In genomic region chr1:42017259-42017658, GRCh38 we compare ENCODE assay signal across 1 cellular context.
TF ChIP-seq lines count a peak whose summit lies in the region.

No MANE protein-coding gene starts in this region.

TF ChIP-seq in GM12878, 131 proteins besides CTCF, POLR2A, EP300 and RAD21 (continued from another document and continues in another):
- TF ChIP-seq BMI1 (IDR thresholded peaks at IDR 0.05; ENCODE audit: borderline replicate concordance): peak; percentile 42; the same call in 1 of the 2 replicates
- TF ChIP-seq E4F1 (IDR thresholded peaks at IDR 0.05; ENCODE audit: borderline replicate concordance, partially characterized antibody): no peak
- no peak for TF ChIP-seq NR2C1 (IDR thresholded peaks at IDR 0.05)
- TF ChIP-seq ASH2L (IDR thresholded peaks at IDR 0.05; ENCODE audit: borderline replicate concordance, low read depth): no peak
- no peak for TF ChIP-seq SMAD1 (IDR thresholded peaks at IDR 0.05; ENCODE audit: low read depth, partially characterized antibody)
- TF ChIP-seq ZNF687 (IDR thresholded peaks at IDR 0.05): no peak
- TF ChIP-seq GABPA (IDR thresholded peaks at IDR 0.05; ENCODE audit: low read depth): no peak
- TF ChIP-seq PAX8 (IDR thresholded peaks at IDR 0.05): no peak
- no peak for TF ChIP-seq SIN3A (IDR thresholded peaks at IDR 0.05; ENCODE audit: low read depth, low read length)
- TF ChIP-seq WRNIP1 (IDR thresholded peaks at IDR 0.05; ENCODE audit: borderline replicate concordance, low read depth, low read length): no peak
- no peak for TF ChIP-seq MXI1 (IDR thresholded peaks at IDR 0.05; ENCODE audit: low read depth, low read length)
- TF ChIP-seq NBN (IDR thresholded peaks at IDR 0.05): 0 out of 2 replicates have a peak, but pooled peaks have one; percentile 34
- TF ChIP-seq, protein P1, sequence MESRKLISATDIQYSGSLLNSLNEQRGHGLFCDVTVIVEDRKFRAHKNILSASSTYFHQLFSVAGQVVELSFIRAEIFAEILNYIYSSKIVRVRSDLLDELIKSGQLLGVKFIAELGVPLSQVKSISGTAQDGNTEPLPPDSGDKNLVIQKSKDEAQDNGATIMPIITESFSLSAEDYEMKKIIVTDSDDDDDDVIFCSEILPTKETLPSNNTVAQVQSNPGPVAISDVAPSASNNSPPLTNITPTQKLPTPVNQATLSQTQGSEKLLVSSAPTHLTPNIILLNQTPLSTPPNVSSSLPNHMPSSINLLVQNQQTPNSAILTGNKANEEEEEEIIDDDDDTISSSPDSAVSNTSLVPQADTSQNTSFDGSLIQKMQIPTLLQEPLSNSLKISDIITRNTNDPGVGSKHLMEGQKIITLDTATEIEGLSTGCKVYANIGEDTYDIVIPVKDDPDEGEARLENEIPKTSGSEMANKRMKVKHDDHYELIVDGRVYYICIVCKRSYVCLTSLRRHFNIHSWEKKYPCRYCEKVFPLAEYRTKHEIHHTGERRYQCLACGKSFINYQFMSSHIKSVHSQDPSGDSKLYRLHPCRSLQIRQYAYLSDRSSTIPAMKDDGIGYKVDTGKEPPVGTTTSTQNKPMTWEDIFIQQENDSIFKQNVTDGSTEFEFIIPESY (IDR thresholded peaks at IDR 0.05): no peak
- TF ChIP-seq BRCA1 (IDR thresholded peaks at IDR 0.05; ENCODE audit: low read depth, low read length): no peak
- 0 out of 2 replicates have a peak, but pooled peaks have one; percentile 27 for TF ChIP-seq JUND (IDR thresholded peaks at IDR 0.05; ENCODE audit: low read depth, low read length)
- TF ChIP-seq USF1 (IDR thresholded peaks at IDR 0.05; ENCODE audit: borderline replicate concordance, extremely low read length, insufficient read depth, low read depth, low read length): no peak
- TF ChIP-seq, protein P2, sequence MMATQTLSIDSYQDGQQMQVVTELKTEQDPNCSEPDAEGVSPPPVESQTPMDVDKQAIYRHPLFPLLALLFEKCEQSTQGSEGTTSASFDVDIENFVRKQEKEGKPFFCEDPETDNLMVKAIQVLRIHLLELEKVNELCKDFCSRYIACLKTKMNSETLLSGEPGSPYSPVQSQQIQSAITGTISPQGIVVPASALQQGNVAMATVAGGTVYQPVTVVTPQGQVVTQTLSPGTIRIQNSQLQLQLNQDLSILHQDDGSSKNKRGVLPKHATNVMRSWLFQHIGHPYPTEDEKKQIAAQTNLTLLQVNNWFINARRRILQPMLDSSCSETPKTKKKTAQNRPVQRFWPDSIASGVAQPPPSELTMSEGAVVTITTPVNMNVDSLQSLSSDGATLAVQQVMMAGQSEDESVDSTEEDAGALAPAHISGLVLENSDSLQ (IDR thresholded peaks at IDR 0.05): no peak
- TF ChIP-seq RAD51 (IDR thresholded peaks at IDR 0.05): no peak
- TF ChIP-seq ATF3 (IDR thresholded peaks at IDR 0.05; ENCODE audit: borderline replicate concordance, extremely low read depth, low read depth, low read length): no peak
- TF ChIP-seq NRF1 (conservative IDR thresholded peaks at IDR 0.05; ENCODE audit: low read depth, low read length): no peak
- peak; percentile 86 for TF ChIP-seq DPF2 (IDR thresholded peaks at IDR 0.05)
- no peak for TF ChIP-seq PBX3 (IDR thresholded peaks at IDR 0.05; ENCODE audit: insufficient replicate concordance, low read depth, low read length)
- TF ChIP-seq CHD2 (IDR thresholded peaks at IDR 0.05; ENCODE audit: borderline replicate concordance, low read depth, low read length): no peak
- TF ChIP-seq, protein P3, sequence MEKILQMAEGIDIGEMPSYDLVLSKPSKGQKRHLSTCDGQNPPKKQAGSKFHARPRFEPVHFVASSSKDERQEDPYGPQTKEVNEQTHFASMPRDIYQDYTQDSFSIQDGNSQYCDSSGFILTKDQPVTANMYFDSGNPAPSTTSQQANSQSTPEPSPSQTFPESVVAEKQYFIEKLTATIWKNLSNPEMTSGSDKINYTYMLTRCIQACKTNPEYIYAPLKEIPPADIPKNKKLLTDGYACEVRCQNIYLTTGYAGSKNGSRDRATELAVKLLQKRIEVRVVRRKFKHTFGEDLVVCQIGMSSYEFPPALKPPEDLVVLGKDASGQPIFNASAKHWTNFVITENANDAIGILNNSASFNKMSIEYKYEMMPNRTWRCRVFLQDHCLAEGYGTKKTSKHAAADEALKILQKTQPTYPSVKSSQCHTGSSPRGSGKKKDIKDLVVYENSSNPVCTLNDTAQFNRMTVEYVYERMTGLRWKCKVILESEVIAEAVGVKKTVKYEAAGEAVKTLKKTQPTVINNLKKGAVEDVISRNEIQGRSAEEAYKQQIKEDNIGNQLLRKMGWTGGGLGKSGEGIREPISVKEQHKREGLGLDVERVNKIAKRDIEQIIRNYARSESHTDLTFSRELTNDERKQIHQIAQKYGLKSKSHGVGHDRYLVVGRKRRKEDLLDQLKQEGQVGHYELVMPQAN (conservative IDR thresholded peaks at IDR 0.05): no peak
- no peak for TF ChIP-seq GATAD2B (conservative IDR thresholded peaks at IDR 0.05; ENCODE audit: low read depth)
- no peak for TF ChIP-seq HCFC1 (IDR thresholded peaks at IDR 0.05; ENCODE audit: low read length)
- TF ChIP-seq SREBF2 (IDR thresholded peaks at IDR 0.05; ENCODE audit: low read length): no peak
- TF ChIP-seq TCF7 (IDR thresholded peaks at IDR 0.05; ENCODE audit: borderline replicate concordance): no peak
- TF ChIP-seq FOXK2 (IDR thresholded peaks at IDR 0.05): no peak
- TF ChIP-seq IKZF2 (IDR thresholded peaks at IDR 0.05): peak; percentile 85 to 89
- TF ChIP-seq TAF1 (IDR thresholded peaks at IDR 0.05; ENCODE audit: borderline replicate concordance, low read depth, low read length): no peak
- TF ChIP-seq ZNF274 (IDR thresholded peaks at IDR 0.05; ENCODE audit: insufficient read depth, insufficient read length): no peak
- TF ChIP-seq USF2 (IDR thresholded peaks at IDR 0.05; ENCODE audit: borderline replicate concordance, low read depth, low read length): no peak
- 0 out of 2 replicates have a peak, but pooled peaks have one; percentile 22 for TF ChIP-seq CBFB (IDR thresholded peaks at IDR 0.05; ENCODE audit: low read depth)
- peak; percentile 62 for TF ChIP-seq RELA (IDR thresholded peaks at IDR 0.05; ENCODE audit: borderline replicate concordance, partially characterized antibody)
- TF ChIP-seq EED (IDR thresholded peaks at IDR 0.05; ENCODE audit: low read depth): peak; percentile 72
- TF ChIP-seq NFIC (IDR thresholded peaks at IDR 0.05; ENCODE audit: low read depth, low read length): peak; percentile 92
- peak; percentile 90 for TF ChIP-seq BCL11A (IDR thresholded peaks at IDR 0.05; ENCODE audit: low read depth, low read length)
- TF ChIP-seq CREM (IDR thresholded peaks at IDR 0.05; ENCODE audit: low read depth): peak; percentile 42; the same call in 1 of the 2 replicates
- no peak for TF ChIP-seq HDAC6 (IDR thresholded peaks at IDR 0.05; ENCODE audit: unreplicated experiment)
- no peak for TF ChIP-seq MEF2A (IDR thresholded peaks at IDR 0.05; ENCODE audit: insufficient read depth, low read depth, low read length)
- TF ChIP-seq ZNF217 (IDR thresholded peaks at IDR 0.05): no peak
- TF ChIP-seq FOXM1 (IDR thresholded peaks at IDR 0.05; ENCODE audit: low read depth, low read length): peak; percentile 57; the same call in 1 of the 2 replicates
- no peak for TF ChIP-seq SIX5 (IDR thresholded peaks at IDR 0.05; ENCODE audit: low read depth, low read length, severe bottlenecking)
- TF ChIP-seq MYB (IDR thresholded peaks at IDR 0.05; ENCODE audit: borderline replicate concordance, low read depth, low read length): no peak
- no peak for TF ChIP-seq SP1 (IDR thresholded peaks at IDR 0.05; ENCODE audit: low read depth, low read length)
- no peak for TF ChIP-seq MYC (IDR thresholded peaks at IDR 0.05; ENCODE audit: insufficient read depth, insufficient read length, insufficient replicate concordance, low read length, severe bottlenecking)
- TF ChIP-seq STAT3 (IDR thresholded peaks at IDR 0.05; ENCODE audit: low read depth, low read length): no peak
- no peak for TF ChIP-seq BCLAF1 (IDR thresholded peaks at IDR 0.05)
- TF ChIP-seq KAT2A (conservative IDR thresholded peaks at IDR 0.05; ENCODE audit: control insufficient read depth, low read depth, low read length): no peak
- no peak for TF ChIP-seq CHD1 (IDR thresholded peaks at IDR 0.05; ENCODE audit: low read depth, low read length)
